Comparison of ENCODE assay signal across 1 cellular context in genomic region chr2:112692496-112692911, GRCh38.
TF ChIP-seq lines count a peak whose summit lies in the region.

No MANE protein-coding gene starts in this region.

TF ChIP-seq in SK-N-SH, 30 proteins besides CTCF, POLR2A, EP300 and RAD21 (continued from another document):
- TF ChIP-seq REST (IDR thresholded peaks at IDR 0.05; ENCODE audit: low read depth, low read length) (no peak), POLR2AphosphoS5 (IDR thresholded peaks at IDR 0.05; ENCODE audit: low read depth, low read length) (peak; percentile 27; the same call in 1 of the 2 replicates), MEF2A (IDR thresholded peaks at IDR 0.05; ENCODE audit: borderline replicate concordance, low read depth) (no peak), NRF1 (IDR thresholded peaks at IDR 0.05; ENCODE audit: low read depth, low read length) (no peak), IRF3 (IDR thresholded peaks at IDR 0.05; ENCODE audit: low read depth, low read length) (no peak), ELF1 (IDR thresholded peaks at IDR 0.05) (no peak)
